ENCODE assay signal across 10 cellular contexts in genomic region chr1:93552751-93553455, GRCh38.
DNase-seq lines count a peak whose midpoint lies in the region; ATAC-seq, FAIRE-seq and TF ChIP-seq lines count a peak whose summit lies in the region.
"Had no signal": no experiment of that assay in that cellular context is flagged by ENCODE, and none has a peak within 500 bp of the region (broad histone marks: within the 10 kb centered on the region; RNA-seq: fewer than 3 reads in every experiment).

No MANE protein-coding gene starts in this region.

- no peak for FAIRE-seq in bronchial epithelial cell (lab: Jason Lieb, UNC)

- peak; percentile 26 to 39 for ATAC-seq in lower lobe of right lung
- no peak for ATAC-seq in GM18868 (IDR thresholded peaks at IDR 0.05; ENCODE audit: unreplicated experiment)

- H3K36me3 ChIP-seq in bronchial epithelial cell (ENCODE audit: control insufficient read depth, insufficient read depth, low read length) (peaks cover 8% of the 10 kb centered on the region), lower lobe of right lung (peaks cover 20% of the 10 kb centered on the region)

- TF ChIP-seq CTCF in bronchial epithelial cell (IDR thresholded peaks at IDR 0.05; ENCODE audit: insufficient read depth, low read length, severe bottlenecking) (no peak), lower lobe of right lung (IDR thresholded peaks at IDR 0.05) (no peak)

- H3K27me3 ChIP-seq in bronchial epithelial cell (ENCODE audit: control insufficient read depth, insufficient read depth, low read length): no peaks in the 10 kb centered on the region
- no peaks in the 10 kb centered on the region for H3K27me3 ChIP-seq in lower lobe of right lung (ENCODE audit: low read depth)

- DNase-seq in AG08395 (ENCODE audit: low spot score) (peak; percentile 44), NCI-H1694 treated with DMSO at 0.1 percent for 48 hours (lab: John Stamatoyannopoulos, UW) (peak; percentile 81), bronchial epithelial cell (ENCODE audit: low read depth) (peak; percentile 62), lower lobe of right lung (no peak), NCI-H1417 treated with DMSO at 0.1 percent for 48 hours (lab: John Stamatoyannopoulos, UW) (no peak)
- DNase-seq in activated CD4-positive, alpha-beta T cell treated with anti-CD3 and anti-CD28 coated beads for 4 hours: no peak
- no peak for DNase-seq in activated CD4-positive, alpha-beta T cell treated with anti-CD3 and anti-CD28 coated beads, Interleukin-2, amount 50 U/mL, for 4 hours
- DNase-seq: activated CD8-positive, alpha-beta memory T cell treated with anti-CD3 and anti-CD28 coated beads, Interleukin-2, amount 50 U/mL, for 48 hours; natural killer cell had no signal

- H3K9me3 ChIP-seq in lower lobe of right lung: no peaks in the 10 kb centered on the region

- peak overlapping the region; percentile 46 for H3K27ac ChIP-seq in lower lobe of right lung

- H3K4me3 ChIP-seq in bronchial epithelial cell (ENCODE audit: low read depth, low read length) (no peak overlapping the region), lower lobe of right lung (no peak overlapping the region)

- intact Hi-C loops in lower lobe of right lung (cut with DNase I): no loop called here

- peaks cover 45% of the 10 kb centered on the region for H3K4me1 ChIP-seq in lower lobe of right lung

Comparison
In these comparisons a context has a peak if more than half of its experiments do, and no peak if none do; other contexts are left out.
1. DNase-seq: peak in AG08395 (single experiment), NCI-H1694 treated with DMSO at 0.1 percent for 48 hours (single experiment) and bronchial epithelial cell (single experiment); none in lower lobe of right lung (single experiment), activated CD4-positive, alpha-beta T cell treated with anti-CD3 and anti-CD28 coated beads for 4 hours (0 of 2), NCI-H1417 treated with DMSO at 0.1 percent for 48 hours (single experiment) and activated CD4-positive, alpha-beta T cell treated with anti-CD3 and anti-CD28 coated beads, Interleukin-2, amount 50 U/mL, for 4 hours (0 of 2).